14 cellular contexts compared by ENCODE assay signal in the genomic region with DNA sequence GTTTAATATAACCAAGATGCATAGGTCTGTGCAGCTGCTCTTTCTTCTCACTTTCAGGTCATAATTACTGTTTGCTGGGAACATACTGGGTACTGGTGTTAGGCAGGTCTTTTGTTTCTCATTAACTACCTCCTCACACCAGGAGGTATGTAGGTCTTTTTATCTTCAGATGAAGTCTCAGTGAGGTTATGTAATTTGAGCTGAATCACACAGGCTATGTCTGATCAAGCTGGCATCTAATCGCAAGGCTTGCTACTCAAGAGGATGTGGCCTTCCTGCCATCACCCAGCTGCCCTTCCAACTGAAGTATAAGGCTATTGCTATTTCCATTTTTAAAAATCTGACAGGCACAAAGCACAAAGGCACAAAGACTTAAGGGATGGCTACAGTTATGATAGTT.
DNase-seq lines count a peak whose midpoint lies in the region; ATAC-seq and FAIRE-seq lines count a peak whose summit lies in the region.
"Had no signal": no experiment of that assay in that cellular context is flagged by ENCODE, and none has a peak within 500 bp of the region (broad histone marks: within the 10 kb centered on the region; RNA-seq: fewer than 3 reads in every experiment).

No MANE protein-coding gene starts in this region.

- DNase-seq in activated CD4-positive, CD25-positive, alpha-beta regulatory T cell (lab: John Stamatoyannopoulos, UW): no peak
- peak; percentile 69 to 98 (median 75) for DNase-seq in NCI-H1417 (lab: John Stamatoyannopoulos, UW)
- DNase-seq in RCC 7860 (ENCODE audit: low spot score): peak; percentile 77
- DNase-seq in mucosa of gallbladder (ENCODE audit: low spot score): peak; percentile 45
- no peak for DNase-seq in HCEC 1CT
- DNase-seq in SKM-1 treated with dmso at 0.1 percent for 144 hours (lab: John Stamatoyannopoulos, UW; ENCODE audit: unreplicated experiment): no peak
- DNase-seq: dorsolateral prefrontal cortex, GDM1, left lung, MM.1S, SW 1271 had no signal

- peak; percentile 92 for FAIRE-seq in RCC 7860 (lab: Jason Lieb, UNC)
- FAIRE-seq: urothelium cell line had no signal

- peak; percentile 44 for ATAC-seq in activated CD4-positive, CD25-positive, alpha-beta regulatory T cell treated with anti-CD3 and anti-CD28 coated beads, Interleukin-2, amount 50 U/mL, for 24 hours
- no peak for ATAC-seq in HG02970 (IDR thresholded peaks at IDR 0.05; ENCODE audit: low FRiP score, unreplicated experiment)
- ATAC-seq: left lung had no signal

Comparison
In these comparisons a context has a peak if more than half of its experiments do, and no peak if none do; other contexts are left out.
1. DNase-seq: peak in NCI-H1417 (3 of 3), RCC 7860 (single experiment) and mucosa of gallbladder (single experiment); none in activated CD4-positive, CD25-positive, alpha-beta regulatory T cell (0 of 4), HCEC 1CT (single experiment) and SKM-1 treated with dmso at 0.1 percent for 144 hours (single experiment).